11 cellular contexts compared by ENCODE assay signal in genomic region chr5:135242021-135242480, GRCh38.
A peak's percentile ranks its signal among the peaks of the same experiment; 100 is the strongest.
DNase-seq lines count a peak whose midpoint lies in the region; ATAC-seq and TF ChIP-seq lines count a peak whose summit lies in the region.
"Had no signal": no experiment of that assay in that cellular context is flagged by ENCODE, and none has a peak within 500 bp of the region (broad histone marks: within the 10 kb centered on the region; RNA-seq: fewer than 3 reads in every experiment).

No MANE protein-coding gene starts in this region.

- ATAC-seq in esophagus mucosa = peak; percentile 20
- ATAC-seq: Panc1 had no signal

- no peaks in the 10 kb centered on the region for H3K9me3 Mint-ChIP-seq in osteocyte (ENCODE audit: unreplicated experiment)
- H3K9me3 Mint-ChIP-seq: mesothelial cell of epicardium had no signal

- H3K27me3 Mint-ChIP-seq in osteocyte (ENCODE audit: unreplicated experiment) = no peaks in the 10 kb centered on the region

- H3K27ac Mint-ChIP-seq in osteocyte (ENCODE audit: unreplicated experiment) = peak overlapping the region; percentile 42
- H3K27ac Mint-ChIP-seq: mesothelial cell of epicardium had no signal

- CTCF ChIA-PET in PC-9 (lab: Charles Lee) = no interaction called here

- no peaks in the 10 kb centered on the region for H3K27me3 ChIP-seq in PC-9 (ENCODE audit: insufficient read depth, low read depth)

- TF ChIP-seq CTCF in AG10803 (conservative IDR thresholded peaks at IDR 0.05; ENCODE audit: low read length) = no peak
- TF ChIP-seq CTCF in osteocyte (IDR thresholded peaks at IDR 0.05) = no peak
- TF ChIP-seq CTCF in PC-9 (conservative IDR thresholded peaks at IDR 0.05) = no peak

- H3F3A ChIP-seq in PC-9 (ENCODE audit: insufficient read depth, low read depth) = peaks cover 21% of the 10 kb centered on the region

- no peaks in the 10 kb centered on the region for H4K20me1 ChIP-seq in PC-9 (ENCODE audit: insufficient read depth)

- no peak overlapping the region for H2AFZ ChIP-seq in PC-9

- H3K27ac ChIP-seq in PC-9 = no peak overlapping the region

- H3K4me1 ChIP-seq in PC-9 (replicated peaks; ENCODE audit: insufficient read depth) = peaks cover 25% of the 10 kb centered on the region

- H3K4me1 Mint-ChIP-seq in osteocyte (ENCODE audit: unreplicated experiment) = peaks cover 45% of the 10 kb centered on the region

- BruUV-seq in PC-9 (replicated peaks; lab: Mats Ljungman, UMichigan) = no TSS peak

- H3K36me3 ChIP-seq in PC-9 (ENCODE audit: low read depth) = no peaks in the 10 kb centered on the region

- intact Hi-C loops in PC-9 (cut with micrococcal nuclease; ENCODE audit: unreplicated experiment) = no loop called here

- no peak overlapping the region for H3K4me3 Mint-ChIP-seq in osteocyte (ENCODE audit: unreplicated experiment)
- H3K4me3 Mint-ChIP-seq: mesothelial cell of epicardium had no signal

- no peak overlapping the region for H3K4me2 ChIP-seq in PC-9

- H3K9me2 ChIP-seq in PC-9 (ENCODE audit: insufficient read depth) = 0 out of 2 replicates have a peak, but pooled peaks cover 3% of the 10 kb centered on the region

- no peaks in the 10 kb centered on the region for H3K36me3 Mint-ChIP-seq in osteocyte (ENCODE audit: unreplicated experiment)
- H3K36me3 Mint-ChIP-seq: mesothelial cell of epicardium had no signal

- H3K4me3 ChIP-seq in AG10803 (ENCODE audit: low read length) = no peak overlapping the region
- no peak overlapping the region for H3K4me3 ChIP-seq in PC-9

- no peaks in the 10 kb centered on the region for H3K9me3 ChIP-seq in PC-9 (ENCODE audit: insufficient read depth, low read depth)

- POLR2A ChIA-PET in PC-9 (lab: Charles Lee; ENCODE audit: unreplicated experiment) = no interaction called here

- DNase-seq in AG10803 (ENCODE audit: low read depth) (peak; percentile 82), NCI-H226 (peak; percentile 78), osteocyte (ENCODE audit: extremely low spot score, unreplicated experiment) (peak; percentile 67), PC-9 (no peak), NCI-H2196 treated with DMSO at 0.1 percent for 48 hours (lab: John Stamatoyannopoulos, UW; ENCODE audit: unreplicated experiment) (no peak), NAMALWA (ENCODE audit: low spot score) (no peak)
- no peak for DNase-seq in central memory CD4-positive, alpha-beta T cell
- DNase-seq: COR-L47 had no signal

- H3K79me2 ChIP-seq in PC-9 (ENCODE audit: low read depth) = no peaks in the 10 kb centered on the region

Comparison
In these comparisons a context has a peak if more than half of its experiments do, and no peak if none do; other contexts are left out.
1. DNase-seq: peak in AG10803 (single experiment), NCI-H226 (single experiment) and osteocyte (single experiment); none in PC-9 (0 of 2), central memory CD4-positive, alpha-beta T cell (single experiment), NCI-H2196 treated with DMSO at 0.1 percent for 48 hours (single experiment) and NAMALWA (single experiment).